Comparison of ENCODE assay signal across 1 cellular context in genomic region chr12:24177889-24178288, GRCh38.
A peak's percentile ranks its signal among the peaks of the same experiment; 100 is the strongest.
TF ChIP-seq lines count a peak whose summit lies in the region.

No MANE protein-coding gene starts in this region.

TF ChIP-seq in GM12878, 131 proteins besides CTCF, POLR2A, EP300 and RAD21 (continued from another document and continues in another):
- TF ChIP-seq ZBTB33 (IDR thresholded peaks at IDR 0.05) (no peak), EZH2 (IDR thresholded peaks at IDR 0.05; ENCODE audit: borderline replicate concordance, control insufficient read depth, low read depth, low read length) (no peak), ASH2L (IDR thresholded peaks at IDR 0.05; ENCODE audit: borderline replicate concordance, low read depth) (no peak), GATAD2B (conservative IDR thresholded peaks at IDR 0.05; ENCODE audit: low read depth) (no peak), SPI1 (IDR thresholded peaks at IDR 0.05; ENCODE audit: borderline replicate concordance, insufficient read depth, low read depth, low read length) (no peak), NFIC (IDR thresholded peaks at IDR 0.05; ENCODE audit: low read depth, low read length) (peak; percentile 48; the same call in 1 of the 2 replicates), MEF2A (IDR thresholded peaks at IDR 0.05; ENCODE audit: insufficient read depth, low read depth, low read length) (0 out of 2 replicates have a peak, but pooled peaks have one; percentile 25), RUNX3 (IDR thresholded peaks at IDR 0.05; ENCODE audit: low read length) (peak; percentile 87), YBX1 (IDR thresholded peaks at IDR 0.05) (no peak), SKIL (IDR thresholded peaks at IDR 0.05; ENCODE audit: low read depth, poor library complexity, severe bottlenecking) (peak; percentile 32), CHD1 (IDR thresholded peaks at IDR 0.05; ENCODE audit: low read depth, low read length) (no peak), SMAD1 (IDR thresholded peaks at IDR 0.05; ENCODE audit: low read depth, partially characterized antibody) (no peak), MTA3 (IDR thresholded peaks at IDR 0.05; ENCODE audit: borderline replicate concordance, low read length) (no peak), HDAC2 (IDR thresholded peaks at IDR 0.05) (no peak), MAX (IDR thresholded peaks at IDR 0.05; ENCODE audit: low read depth, low read length) (no peak), ZNF384 (IDR thresholded peaks at IDR 0.05; ENCODE audit: borderline replicate concordance, low read depth, low read length) (peak; percentile 78), SMARCA5 (IDR thresholded peaks at IDR 0.05) (no peak), KLF5 (IDR thresholded peaks at IDR 0.05; ENCODE audit: partially characterized antibody) (no peak), LARP7 (IDR thresholded peaks at IDR 0.05) (no peak), ZSCAN29 (IDR thresholded peaks at IDR 0.05) (no peak), RFX5 (IDR thresholded peaks at IDR 0.05; ENCODE audit: low read depth, low read length) (no peak), ATF7 (IDR thresholded peaks at IDR 0.05; ENCODE audit: low read depth) (peak; percentile 60; the same call in 1 of the 2 replicates), CREB1 (IDR thresholded peaks at IDR 0.05; ENCODE audit: low read depth) (no peak), PKNOX1 (IDR thresholded peaks at IDR 0.05) (peak; percentile 53; the same call in 1 of the 2 replicates), EED (IDR thresholded peaks at IDR 0.05; ENCODE audit: low read depth) (peak; percentile 36; the same call in 1 of the 2 replicates), BMI1 (IDR thresholded peaks at IDR 0.05; ENCODE audit: borderline replicate concordance) (no peak), BHLHE40 (IDR thresholded peaks at IDR 0.05; ENCODE audit: borderline replicate concordance in 1 of 2, low read depth in 2 of 2, low read length in 1 of 2) (0 out of 4 replicates have a peak, but pooled peaks of 1 of the 2 experiments have one; percentile 49), RB1 (IDR thresholded peaks at IDR 0.05; ENCODE audit: borderline replicate concordance) (no peak), ZNF24 (IDR thresholded peaks at IDR 0.05) (0 out of 2 replicates have a peak, but pooled peaks have one; percentile 47), CUX1 (IDR thresholded peaks at IDR 0.05; ENCODE audit: insufficient replicate concordance, low read depth, low read length) (peak; percentile 21), KDM1A (IDR thresholded peaks at IDR 0.05; ENCODE audit: borderline replicate concordance) (no peak), MYC (IDR thresholded peaks at IDR 0.05; ENCODE audit: insufficient read depth, insufficient read length, insufficient replicate concordance, low read length, severe bottlenecking) (no peak), RAD51 (IDR thresholded peaks at IDR 0.05) (no peak), RELA (IDR thresholded peaks at IDR 0.05; ENCODE audit: borderline replicate concordance, partially characterized antibody) (no peak), SUZ12 (IDR thresholded peaks at IDR 0.05; ENCODE audit: unreplicated experiment) (no peak), BACH1 (IDR thresholded peaks at IDR 0.05; ENCODE audit: borderline replicate concordance) (peak; percentile 45; the same call in 1 of the 2 replicates), SREBF2 (IDR thresholded peaks at IDR 0.05; ENCODE audit: low read length) (no peak), JUNB (IDR thresholded peaks at IDR 0.05) (0 out of 2 replicates have a peak, but pooled peaks have one; percentile 14), USF2 (IDR thresholded peaks at IDR 0.05; ENCODE audit: borderline replicate concordance, low read depth, low read length) (no peak; the same call in 1 of the 2 replicates)
- TF ChIP-seq, protein P1, sequence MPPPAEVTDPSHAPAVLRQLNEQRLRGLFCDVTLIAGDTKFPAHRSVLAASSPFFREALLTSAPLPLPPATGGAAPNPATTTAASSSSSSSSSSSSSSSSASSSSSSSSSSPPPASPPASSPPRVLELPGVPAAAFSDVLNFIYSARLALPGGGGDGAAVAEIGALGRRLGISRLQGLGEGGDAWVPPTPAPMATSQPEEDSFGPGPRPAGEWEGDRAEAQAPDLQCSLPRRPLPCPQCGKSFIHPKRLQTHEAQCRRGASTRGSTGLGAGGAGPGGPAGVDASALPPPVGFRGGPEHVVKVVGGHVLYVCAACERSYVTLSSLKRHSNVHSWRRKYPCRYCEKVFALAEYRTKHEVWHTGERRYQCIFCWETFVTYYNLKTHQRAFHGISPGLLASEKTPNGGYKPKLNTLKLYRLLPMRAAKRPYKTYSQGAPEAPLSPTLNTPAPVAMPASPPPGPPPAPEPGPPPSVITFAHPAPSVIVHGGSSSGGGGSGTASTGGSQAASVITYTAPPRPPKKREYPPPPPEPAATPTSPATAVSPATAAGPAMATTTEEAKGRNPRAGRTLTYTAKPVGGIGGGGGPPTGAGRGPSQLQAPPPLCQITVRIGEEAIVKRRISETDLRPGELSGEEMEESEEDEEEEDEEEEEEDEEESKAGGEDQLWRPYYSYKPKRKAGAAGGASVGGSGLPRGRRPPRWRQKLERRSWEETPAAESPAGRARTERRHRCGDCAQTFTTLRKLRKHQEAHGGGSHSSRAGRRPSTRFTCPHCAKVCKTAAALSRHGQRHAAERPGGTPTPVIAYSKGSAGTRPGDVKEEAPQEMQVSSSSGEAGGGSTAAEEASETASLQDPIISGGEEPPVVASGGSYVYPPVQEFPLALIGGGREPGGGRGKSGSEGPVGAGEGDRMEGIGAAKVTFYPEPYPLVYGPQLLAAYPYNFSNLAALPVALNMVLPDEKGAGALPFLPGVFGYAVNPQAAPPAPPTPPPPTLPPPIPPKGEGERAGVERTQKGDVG (CRISPR knock-in tag; IDR thresholded peaks at IDR 0.05), result no peak
- TF ChIP-seq, protein P2, sequence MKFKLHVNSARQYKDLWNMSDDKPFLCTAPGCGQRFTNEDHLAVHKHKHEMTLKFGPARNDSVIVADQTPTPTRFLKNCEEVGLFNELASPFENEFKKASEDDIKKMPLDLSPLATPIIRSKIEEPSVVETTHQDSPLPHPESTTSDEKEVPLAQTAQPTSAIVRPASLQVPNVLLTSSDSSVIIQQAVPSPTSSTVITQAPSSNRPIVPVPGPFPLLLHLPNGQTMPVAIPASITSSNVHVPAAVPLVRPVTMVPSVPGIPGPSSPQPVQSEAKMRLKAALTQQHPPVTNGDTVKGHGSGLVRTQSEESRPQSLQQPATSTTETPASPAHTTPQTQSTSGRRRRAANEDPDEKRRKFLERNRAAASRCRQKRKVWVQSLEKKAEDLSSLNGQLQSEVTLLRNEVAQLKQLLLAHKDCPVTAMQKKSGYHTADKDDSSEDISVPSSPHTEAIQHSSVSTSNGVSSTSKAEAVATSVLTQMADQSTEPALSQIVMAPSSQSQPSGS (IDR thresholded peaks at IDR 0.05; ENCODE audit: low read length), result peak; percentile 44; the same call in 1 of the 2 replicates
- TF ChIP-seq, protein P3, sequence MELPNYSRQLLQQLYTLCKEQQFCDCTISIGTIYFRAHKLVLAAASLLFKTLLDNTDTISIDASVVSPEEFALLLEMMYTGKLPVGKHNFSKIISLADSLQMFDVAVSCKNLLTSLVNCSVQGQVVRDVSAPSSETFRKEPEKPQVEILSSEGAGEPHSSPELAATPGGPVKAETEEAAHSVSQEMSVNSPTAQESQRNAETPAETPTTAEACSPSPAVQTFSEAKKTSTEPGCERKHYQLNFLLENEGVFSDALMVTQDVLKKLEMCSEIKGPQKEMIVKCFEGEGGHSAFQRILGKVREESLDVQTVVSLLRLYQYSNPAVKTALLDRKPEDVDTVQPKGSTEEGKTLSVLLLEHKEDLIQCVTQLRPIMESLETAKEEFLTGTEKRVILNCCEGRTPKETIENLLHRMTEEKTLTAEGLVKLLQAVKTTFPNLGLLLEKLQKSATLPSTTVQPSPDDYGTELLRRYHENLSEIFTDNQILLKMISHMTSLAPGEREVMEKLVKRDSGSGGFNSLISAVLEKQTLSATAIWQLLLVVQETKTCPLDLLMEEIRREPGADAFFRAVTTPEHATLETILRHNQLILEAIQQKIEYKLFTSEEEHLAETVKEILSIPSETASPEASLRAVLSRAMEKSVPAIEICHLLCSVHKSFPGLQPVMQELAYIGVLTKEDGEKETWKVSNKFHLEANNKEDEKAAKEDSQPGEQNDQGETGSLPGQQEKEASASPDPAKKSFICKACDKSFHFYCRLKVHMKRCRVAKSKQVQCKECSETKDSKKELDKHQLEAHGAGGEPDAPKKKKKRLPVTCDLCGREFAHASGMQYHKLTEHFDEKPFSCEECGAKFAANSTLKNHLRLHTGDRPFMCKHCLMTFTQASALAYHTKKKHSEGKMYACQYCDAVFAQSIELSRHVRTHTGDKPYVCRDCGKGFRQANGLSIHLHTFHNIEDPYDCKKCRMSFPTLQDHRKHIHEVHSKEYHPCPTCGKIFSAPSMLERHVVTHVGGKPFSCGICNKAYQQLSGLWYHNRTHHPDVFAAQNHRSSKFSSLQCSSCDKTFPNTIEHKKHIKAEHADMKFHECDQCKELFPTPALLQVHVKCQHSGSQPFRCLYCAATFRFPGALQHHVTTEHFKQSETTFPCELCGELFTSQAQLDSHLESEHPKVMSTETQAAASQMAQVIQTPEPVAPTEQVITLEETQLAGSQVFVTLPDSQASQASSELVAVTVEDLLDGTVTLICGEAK (IDR thresholded peaks at IDR 0.05; ENCODE audit: borderline replicate concordance), result no peak
